1 cellular context compared by ENCODE assay signal in the genomic region with DNA sequence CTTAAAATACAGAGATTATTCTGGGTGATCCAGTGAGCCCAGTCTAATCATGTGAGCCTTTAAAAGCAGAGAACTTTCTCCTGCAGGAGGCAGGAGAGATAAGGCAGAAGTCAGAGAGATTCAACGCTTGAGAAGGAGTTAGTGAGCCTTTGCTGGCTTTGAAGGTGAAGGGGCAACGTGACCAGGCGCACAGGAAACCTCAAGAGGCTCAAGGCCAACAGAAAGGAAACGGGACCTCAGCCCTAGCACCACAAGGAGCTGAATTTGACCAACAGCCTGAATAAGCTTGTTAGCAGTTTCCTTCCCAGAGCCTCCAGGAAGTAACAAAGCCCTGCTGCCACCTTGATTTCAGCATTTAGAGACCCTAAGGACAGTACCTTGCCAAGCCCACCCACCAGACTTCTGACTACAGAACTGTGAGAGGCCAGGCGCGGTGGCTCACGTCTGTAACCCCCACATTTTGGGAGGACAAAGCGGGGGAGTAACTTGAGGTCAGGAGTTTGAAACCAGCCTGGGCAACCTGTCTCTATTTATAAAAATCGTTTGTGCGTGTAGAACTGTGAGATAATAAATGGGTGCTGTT.
TF ChIP-seq lines count a peak whose summit lies in the region.

No MANE protein-coding gene starts in this region.

TF ChIP-seq in K562, 482 proteins besides CTCF, POLR2A, EP300 and RAD21 (continued from another document and continues in another):
- TF ChIP-seq, protein P1, sequence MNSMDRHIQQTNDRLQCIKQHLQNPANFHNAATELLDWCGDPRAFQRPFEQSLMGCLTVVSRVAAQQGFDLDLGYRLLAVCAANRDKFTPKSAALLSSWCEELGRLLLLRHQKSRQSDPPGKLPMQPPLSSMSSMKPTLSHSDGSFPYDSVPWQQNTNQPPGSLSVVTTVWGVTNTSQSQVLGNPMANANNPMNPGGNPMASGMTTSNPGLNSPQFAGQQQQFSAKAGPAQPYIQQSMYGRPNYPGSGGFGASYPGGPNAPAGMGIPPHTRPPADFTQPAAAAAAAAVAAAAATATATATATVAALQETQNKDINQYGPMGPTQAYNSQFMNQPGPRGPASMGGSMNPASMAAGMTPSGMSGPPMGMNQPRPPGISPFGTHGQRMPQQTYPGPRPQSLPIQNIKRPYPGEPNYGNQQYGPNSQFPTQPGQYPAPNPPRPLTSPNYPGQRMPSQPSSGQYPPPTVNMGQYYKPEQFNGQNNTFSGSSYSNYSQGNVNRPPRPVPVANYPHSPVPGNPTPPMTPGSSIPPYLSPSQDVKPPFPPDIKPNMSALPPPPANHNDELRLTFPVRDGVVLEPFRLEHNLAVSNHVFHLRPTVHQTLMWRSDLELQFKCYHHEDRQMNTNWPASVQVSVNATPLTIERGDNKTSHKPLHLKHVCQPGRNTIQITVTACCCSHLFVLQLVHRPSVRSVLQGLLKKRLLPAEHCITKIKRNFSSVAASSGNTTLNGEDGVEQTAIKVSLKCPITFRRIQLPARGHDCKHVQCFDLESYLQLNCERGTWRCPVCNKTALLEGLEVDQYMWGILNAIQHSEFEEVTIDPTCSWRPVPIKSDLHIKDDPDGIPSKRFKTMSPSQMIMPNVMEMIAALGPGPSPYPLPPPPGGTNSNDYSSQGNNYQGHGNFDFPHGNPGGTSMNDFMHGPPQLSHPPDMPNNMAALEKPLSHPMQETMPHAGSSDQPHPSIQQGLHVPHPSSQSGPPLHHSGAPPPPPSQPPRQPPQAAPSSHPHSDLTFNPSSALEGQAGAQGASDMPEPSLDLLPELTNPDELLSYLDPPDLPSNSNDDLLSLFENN (IDR thresholded peaks at IDR 0.05; ENCODE audit: low read depth in 2 of 2, low read length in 2 of 2), result no peak
- TF ChIP-seq, protein P2, sequence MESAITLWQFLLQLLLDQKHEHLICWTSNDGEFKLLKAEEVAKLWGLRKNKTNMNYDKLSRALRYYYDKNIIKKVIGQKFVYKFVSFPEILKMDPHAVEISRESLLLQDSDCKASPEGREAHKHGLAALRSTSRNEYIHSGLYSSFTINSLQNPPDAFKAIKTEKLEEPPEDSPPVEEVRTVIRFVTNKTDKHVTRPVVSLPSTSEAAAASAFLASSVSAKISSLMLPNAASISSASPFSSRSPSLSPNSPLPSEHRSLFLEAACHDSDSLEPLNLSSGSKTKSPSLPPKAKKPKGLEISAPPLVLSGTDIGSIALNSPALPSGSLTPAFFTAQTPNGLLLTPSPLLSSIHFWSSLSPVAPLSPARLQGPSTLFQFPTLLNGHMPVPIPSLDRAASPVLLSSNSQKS (CRISPR knock-in tag; IDR thresholded peaks at IDR 0.05), result no peak
- no peak for TF ChIP-seq ZNF133 (CRISPR knock-in tag; IDR thresholded peaks at IDR 0.05)
- TF ChIP-seq BRCA1 (IDR thresholded peaks at IDR 0.05), result no peak
- no peak for TF ChIP-seq BRCA1 (CRISPR knock-in tag; IDR thresholded peaks at IDR 0.05)
- TF ChIP-seq MTF1 (CRISPR knock-in tag; IDR thresholded peaks at IDR 0.05; ENCODE audit: borderline replicate concordance), result no peak
- TF ChIP-seq, protein P3, sequence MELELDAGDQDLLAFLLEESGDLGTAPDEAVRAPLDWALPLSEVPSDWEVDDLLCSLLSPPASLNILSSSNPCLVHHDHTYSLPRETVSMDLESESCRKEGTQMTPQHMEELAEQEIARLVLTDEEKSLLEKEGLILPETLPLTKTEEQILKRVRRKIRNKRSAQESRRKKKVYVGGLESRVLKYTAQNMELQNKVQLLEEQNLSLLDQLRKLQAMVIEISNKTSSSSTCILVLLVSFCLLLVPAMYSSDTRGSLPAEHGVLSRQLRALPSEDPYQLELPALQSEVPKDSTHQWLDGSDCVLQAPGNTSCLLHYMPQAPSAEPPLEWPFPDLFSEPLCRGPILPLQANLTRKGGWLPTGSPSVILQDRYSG (tag; conservative IDR thresholded peaks at IDR 0.05; ENCODE audit: low read depth), result no peak
- TF ChIP-seq ZKSCAN1 (IDR thresholded peaks at IDR 0.05; ENCODE audit: low read depth, low read length), result no peak
- TF ChIP-seq, protein P4, sequence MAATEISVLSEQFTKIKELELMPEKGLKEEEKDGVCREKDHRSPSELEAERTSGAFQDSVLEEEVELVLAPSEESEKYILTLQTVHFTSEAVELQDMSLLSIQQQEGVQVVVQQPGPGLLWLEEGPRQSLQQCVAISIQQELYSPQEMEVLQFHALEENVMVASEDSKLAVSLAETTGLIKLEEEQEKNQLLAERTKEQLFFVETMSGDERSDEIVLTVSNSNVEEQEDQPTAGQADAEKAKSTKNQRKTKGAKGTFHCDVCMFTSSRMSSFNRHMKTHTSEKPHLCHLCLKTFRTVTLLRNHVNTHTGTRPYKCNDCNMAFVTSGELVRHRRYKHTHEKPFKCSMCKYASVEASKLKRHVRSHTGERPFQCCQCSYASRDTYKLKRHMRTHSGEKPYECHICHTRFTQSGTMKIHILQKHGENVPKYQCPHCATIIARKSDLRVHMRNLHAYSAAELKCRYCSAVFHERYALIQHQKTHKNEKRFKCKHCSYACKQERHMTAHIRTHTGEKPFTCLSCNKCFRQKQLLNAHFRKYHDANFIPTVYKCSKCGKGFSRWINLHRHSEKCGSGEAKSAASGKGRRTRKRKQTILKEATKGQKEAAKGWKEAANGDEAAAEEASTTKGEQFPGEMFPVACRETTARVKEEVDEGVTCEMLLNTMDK (IDR thresholded peaks at IDR 0.05; ENCODE audit: borderline replicate concordance, insufficient read depth, low read depth, low read length, poor library complexity, severe bottlenecking), result no peak
- TF ChIP-seq ZNF121 (CRISPR knock-in tag; conservative IDR thresholded peaks at IDR 0.05), result no peak
- TF ChIP-seq GABPA (tag; conservative IDR thresholded peaks at IDR 0.05; ENCODE audit: low read depth), result 0 out of 2 replicates have a peak, but pooled peaks have one; percentile 11
- 0 out of 2 replicates have a peak, but pooled peaks have one; percentile 56 for TF ChIP-seq MYBL2 (IDR thresholded peaks at IDR 0.05; ENCODE audit: low read depth)
- TF ChIP-seq MYBL2 (CRISPR knock-in tag; IDR thresholded peaks at IDR 0.05; ENCODE audit: borderline replicate concordance), result no peak
- no peak for TF ChIP-seq ZNF445 (CRISPR knock-in tag; IDR thresholded peaks at IDR 0.05; ENCODE audit: low read depth)
- TF ChIP-seq, protein P5, sequence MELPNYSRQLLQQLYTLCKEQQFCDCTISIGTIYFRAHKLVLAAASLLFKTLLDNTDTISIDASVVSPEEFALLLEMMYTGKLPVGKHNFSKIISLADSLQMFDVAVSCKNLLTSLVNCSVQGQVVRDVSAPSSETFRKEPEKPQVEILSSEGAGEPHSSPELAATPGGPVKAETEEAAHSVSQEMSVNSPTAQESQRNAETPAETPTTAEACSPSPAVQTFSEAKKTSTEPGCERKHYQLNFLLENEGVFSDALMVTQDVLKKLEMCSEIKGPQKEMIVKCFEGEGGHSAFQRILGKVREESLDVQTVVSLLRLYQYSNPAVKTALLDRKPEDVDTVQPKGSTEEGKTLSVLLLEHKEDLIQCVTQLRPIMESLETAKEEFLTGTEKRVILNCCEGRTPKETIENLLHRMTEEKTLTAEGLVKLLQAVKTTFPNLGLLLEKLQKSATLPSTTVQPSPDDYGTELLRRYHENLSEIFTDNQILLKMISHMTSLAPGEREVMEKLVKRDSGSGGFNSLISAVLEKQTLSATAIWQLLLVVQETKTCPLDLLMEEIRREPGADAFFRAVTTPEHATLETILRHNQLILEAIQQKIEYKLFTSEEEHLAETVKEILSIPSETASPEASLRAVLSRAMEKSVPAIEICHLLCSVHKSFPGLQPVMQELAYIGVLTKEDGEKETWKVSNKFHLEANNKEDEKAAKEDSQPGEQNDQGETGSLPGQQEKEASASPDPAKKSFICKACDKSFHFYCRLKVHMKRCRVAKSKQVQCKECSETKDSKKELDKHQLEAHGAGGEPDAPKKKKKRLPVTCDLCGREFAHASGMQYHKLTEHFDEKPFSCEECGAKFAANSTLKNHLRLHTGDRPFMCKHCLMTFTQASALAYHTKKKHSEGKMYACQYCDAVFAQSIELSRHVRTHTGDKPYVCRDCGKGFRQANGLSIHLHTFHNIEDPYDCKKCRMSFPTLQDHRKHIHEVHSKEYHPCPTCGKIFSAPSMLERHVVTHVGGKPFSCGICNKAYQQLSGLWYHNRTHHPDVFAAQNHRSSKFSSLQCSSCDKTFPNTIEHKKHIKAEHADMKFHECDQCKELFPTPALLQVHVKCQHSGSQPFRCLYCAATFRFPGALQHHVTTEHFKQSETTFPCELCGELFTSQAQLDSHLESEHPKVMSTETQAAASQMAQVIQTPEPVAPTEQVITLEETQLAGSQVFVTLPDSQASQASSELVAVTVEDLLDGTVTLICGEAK (IDR thresholded peaks at IDR 0.05), result no peak
- TF ChIP-seq, protein P5 (CRISPR knock-in tag; IDR thresholded peaks at IDR 0.05), result no peak
- TF ChIP-seq, protein P6, sequence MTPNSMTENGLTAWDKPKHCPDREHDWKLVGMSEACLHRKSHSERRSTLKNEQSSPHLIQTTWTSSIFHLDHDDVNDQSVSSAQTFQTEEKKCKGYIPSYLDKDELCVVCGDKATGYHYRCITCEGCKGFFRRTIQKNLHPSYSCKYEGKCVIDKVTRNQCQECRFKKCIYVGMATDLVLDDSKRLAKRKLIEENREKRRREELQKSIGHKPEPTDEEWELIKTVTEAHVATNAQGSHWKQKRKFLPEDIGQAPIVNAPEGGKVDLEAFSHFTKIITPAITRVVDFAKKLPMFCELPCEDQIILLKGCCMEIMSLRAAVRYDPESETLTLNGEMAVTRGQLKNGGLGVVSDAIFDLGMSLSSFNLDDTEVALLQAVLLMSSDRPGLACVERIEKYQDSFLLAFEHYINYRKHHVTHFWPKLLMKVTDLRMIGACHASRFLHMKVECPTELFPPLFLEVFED (CRISPR knock-in tag; conservative IDR thresholded peaks at IDR 0.05), result no peak
- TF ChIP-seq HDAC3 (IDR thresholded peaks at IDR 0.05; ENCODE audit: borderline replicate concordance, partially characterized antibody), result no peak
- peak; percentile 97 for TF ChIP-seq L3MBTL2 (IDR thresholded peaks at IDR 0.05)
- no peak for TF ChIP-seq SP2 (IDR thresholded peaks at IDR 0.05; ENCODE audit: extremely low read depth, low read depth, low read length, poor library complexity, severe bottlenecking)
- TF ChIP-seq ZNF41 (CRISPR knock-in tag; conservative IDR thresholded peaks at IDR 0.05), result no peak
- TF ChIP-seq KLF13 (tag; IDR thresholded peaks at IDR 0.05; ENCODE audit: borderline replicate concordance, low read depth), result no peak
- no peak for TF ChIP-seq FOSL1 (tag; conservative IDR thresholded peaks at IDR 0.05)
- no peak for TF ChIP-seq NR2C1 (IDR thresholded peaks at IDR 0.05)
- peak; percentile 26; the same call in 1 of the 2 replicates for TF ChIP-seq NR2C1 (tag; IDR thresholded peaks at IDR 0.05)
- TF ChIP-seq ZFPM2 (CRISPR knock-in tag; IDR thresholded peaks at IDR 0.05), result no peak
- no peak for TF ChIP-seq KDM1A (IDR thresholded peaks at IDR 0.05)
- no peak for TF ChIP-seq PPARD (CRISPR knock-in tag; IDR thresholded peaks at IDR 0.05)
- 0 out of 2 replicates have a peak, but pooled peaks have one; percentile 9 for TF ChIP-seq JUND (IDR thresholded peaks at IDR 0.05; ENCODE audit: borderline replicate concordance, low read depth, low read length)
- no peak for TF ChIP-seq JUND (tag; IDR thresholded peaks at IDR 0.05; ENCODE audit: borderline replicate concordance, low read depth, low read length)
- TF ChIP-seq POU5F1 (IDR thresholded peaks at IDR 0.05; ENCODE audit: borderline replicate concordance, low read depth, low read length, partially characterized antibody), result no peak
- no peak for TF ChIP-seq GATAD2A (IDR thresholded peaks at IDR 0.05)
- no peak for TF ChIP-seq ZNF431 (CRISPR knock-in tag; IDR thresholded peaks at IDR 0.05)
- TF ChIP-seq SP1 (CRISPR knock-in tag; IDR thresholded peaks at IDR 0.05), result no peak
- TF ChIP-seq POLR2H (tag; IDR thresholded peaks at IDR 0.05; ENCODE audit: low read depth), result no peak
- TF ChIP-seq ZC3H4 (CRISPR knock-in tag; IDR thresholded peaks at IDR 0.05; ENCODE audit: borderline replicate concordance), result no peak
- TF ChIP-seq, protein P7, sequence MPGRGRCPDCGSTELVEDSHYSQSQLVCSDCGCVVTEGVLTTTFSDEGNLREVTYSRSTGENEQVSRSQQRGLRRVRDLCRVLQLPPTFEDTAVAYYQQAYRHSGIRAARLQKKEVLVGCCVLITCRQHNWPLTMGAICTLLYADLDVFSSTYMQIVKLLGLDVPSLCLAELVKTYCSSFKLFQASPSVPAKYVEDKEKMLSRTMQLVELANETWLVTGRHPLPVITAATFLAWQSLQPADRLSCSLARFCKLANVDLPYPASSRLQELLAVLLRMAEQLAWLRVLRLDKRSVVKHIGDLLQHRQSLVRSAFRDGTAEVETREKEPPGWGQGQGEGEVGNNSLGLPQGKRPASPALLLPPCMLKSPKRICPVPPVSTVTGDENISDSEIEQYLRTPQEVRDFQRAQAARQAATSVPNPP (IDR thresholded peaks at IDR 0.05; ENCODE audit: borderline replicate concordance, insufficient read depth, insufficient read length), result no peak
- TF ChIP-seq TRIM24 (IDR thresholded peaks at IDR 0.05), result no peak
- no peak for TF ChIP-seq ZNF561 (CRISPR knock-in tag; conservative IDR thresholded peaks at IDR 0.05)
- 0 out of 4 replicates have a peak, but pooled peaks of 1 of the 2 experiments have one; percentile 8 for TF ChIP-seq NRF1 (conservative IDR thresholded peaks at IDR 0.05 in 1 of 2, IDR thresholded peaks at IDR 0.05 in 1 of 2)
- no peak for TF ChIP-seq NCOA1 (IDR thresholded peaks at IDR 0.05; ENCODE audit: low read depth)
- TF ChIP-seq LARP7 (IDR thresholded peaks at IDR 0.05), result no peak
- TF ChIP-seq CC2D1A (IDR thresholded peaks at IDR 0.05), result peak; percentile 62; the same call in 1 of the 2 replicates
